In the genomic region with DNA sequence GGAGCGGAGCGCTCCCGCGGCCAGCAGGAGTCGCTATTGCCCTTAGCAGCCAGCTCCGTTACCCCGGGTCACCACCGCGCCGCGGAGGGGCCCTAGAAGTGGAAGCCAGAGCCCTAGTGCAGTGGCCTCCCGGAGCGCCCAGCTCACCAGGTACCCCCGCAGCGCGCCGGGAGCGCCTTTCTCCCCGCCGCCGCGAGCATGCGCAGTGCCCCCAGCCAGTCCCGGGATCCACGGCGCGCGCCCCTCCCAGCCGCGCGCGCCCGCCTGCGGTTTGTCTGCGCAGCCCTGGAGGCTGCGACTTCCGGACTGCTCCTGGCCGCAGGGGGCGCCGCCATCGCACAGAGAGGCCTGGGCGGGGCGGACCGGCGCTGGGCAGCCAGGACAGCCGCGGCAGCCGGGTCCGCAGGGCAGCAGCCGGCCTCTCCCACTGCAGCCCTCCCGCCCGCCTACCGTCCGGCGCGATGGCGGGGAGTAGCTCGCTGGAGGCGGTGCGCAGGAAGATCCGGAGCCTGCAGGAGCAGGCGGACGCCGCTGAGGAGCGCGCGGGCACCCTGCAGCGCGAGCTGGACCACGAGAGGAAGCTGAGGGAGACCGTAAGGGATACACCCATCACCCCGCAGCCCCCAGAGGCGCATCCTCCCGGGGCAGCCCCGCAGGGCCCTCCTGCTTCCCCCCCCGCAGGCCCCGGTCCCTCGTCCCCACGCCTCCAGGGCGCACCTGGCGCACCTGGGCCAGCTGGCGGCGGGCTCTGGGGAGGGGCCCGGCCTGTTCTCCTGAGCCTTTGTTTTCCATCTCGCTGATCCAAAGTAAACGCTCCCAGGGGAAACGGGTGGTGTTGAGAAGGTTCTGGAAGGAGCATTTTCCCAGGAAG, we compare ENCODE assay signal across 1 cellular context.
TF ChIP-seq lines count a peak whose summit lies in the region.

No MANE protein-coding gene starts in this region.

TF ChIP-seq in A549, 52 proteins besides CTCF, POLR2A, EP300 and RAD21 (continued from another document):
- no peak for TF ChIP-seq CEBPB (IDR thresholded peaks at IDR 0.05)
- TF ChIP-seq ZSCAN20 (CRISPR knock-in tag; IDR thresholded peaks at IDR 0.05): no peak
- TF ChIP-seq HOXB5 (CRISPR knock-in tag; IDR thresholded peaks at IDR 0.05): peak; percentile 69; the same call in 1 of the 2 replicates
- no peak for TF ChIP-seq NR3C1 (IDR thresholded peaks at IDR 0.05)
- peak; percentile 86; the same call in 1 of the 2 replicates for TF ChIP-seq EHF (CRISPR knock-in tag; IDR thresholded peaks at IDR 0.05)
- TF ChIP-seq, protein P1, sequence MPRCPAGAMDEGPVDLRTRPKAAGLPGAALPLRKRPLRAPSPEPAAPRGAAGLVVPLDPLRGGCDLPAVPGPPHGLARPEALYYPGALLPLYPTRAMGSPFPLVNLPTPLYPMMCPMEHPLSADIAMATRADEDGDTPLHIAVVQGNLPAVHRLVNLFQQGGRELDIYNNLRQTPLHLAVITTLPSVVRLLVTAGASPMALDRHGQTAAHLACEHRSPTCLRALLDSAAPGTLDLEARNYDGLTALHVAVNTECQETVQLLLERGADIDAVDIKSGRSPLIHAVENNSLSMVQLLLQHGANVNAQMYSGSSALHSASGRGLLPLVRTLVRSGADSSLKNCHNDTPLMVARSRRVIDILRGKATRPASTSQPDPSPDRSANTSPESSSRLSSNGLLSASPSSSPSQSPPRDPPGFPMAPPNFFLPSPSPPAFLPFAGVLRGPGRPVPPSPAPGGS (IDR thresholded peaks at IDR 0.05): peak; percentile 96
- TF ChIP-seq MYC (IDR thresholded peaks at IDR 0.05; ENCODE audit: borderline replicate concordance, low read length): peak; percentile 23
- no peak for TF ChIP-seq KDM1A (IDR thresholded peaks at IDR 0.05; ENCODE audit: low read depth)
- 0 out of 2 replicates have a peak, but pooled peaks have one; percentile 17 for TF ChIP-seq JUNB (IDR thresholded peaks at IDR 0.05)
- TF ChIP-seq SMC3 (IDR thresholded peaks at IDR 0.05): peak; percentile 95
- TF ChIP-seq, protein P2, sequence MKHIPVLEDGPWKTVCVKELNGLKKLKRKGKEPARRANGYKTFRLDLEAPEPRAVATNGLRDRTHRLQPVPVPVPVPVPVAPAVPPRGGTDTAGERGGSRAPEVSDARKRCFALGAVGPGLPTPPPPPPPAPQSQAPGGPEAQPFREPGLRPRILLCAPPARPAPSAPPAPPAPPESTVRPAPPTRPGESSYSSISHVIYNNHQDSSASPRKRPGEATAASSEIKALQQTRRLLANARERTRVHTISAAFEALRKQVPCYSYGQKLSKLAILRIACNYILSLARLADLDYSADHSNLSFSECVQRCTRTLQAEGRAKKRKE (CRISPR knock-in tag; IDR thresholded peaks at IDR 0.05; ENCODE audit: low read depth): no peak
- TF ChIP-seq PHF8 (IDR thresholded peaks at IDR 0.05; ENCODE audit: borderline replicate concordance, low read depth): 0 out of 2 replicates have a peak, but pooled peaks have one; percentile 38
- TF ChIP-seq RCOR1 (IDR thresholded peaks at IDR 0.05; ENCODE audit: low read depth, low read length): 0 out of 2 replicates have a peak, but pooled peaks have one; percentile 23
- TF ChIP-seq GATA3 (IDR thresholded peaks at IDR 0.05; ENCODE audit: borderline replicate concordance): peak; percentile 51
- TF ChIP-seq HES2 (IDR thresholded peaks at IDR 0.05): no peak
- TF ChIP-seq, protein P3, sequence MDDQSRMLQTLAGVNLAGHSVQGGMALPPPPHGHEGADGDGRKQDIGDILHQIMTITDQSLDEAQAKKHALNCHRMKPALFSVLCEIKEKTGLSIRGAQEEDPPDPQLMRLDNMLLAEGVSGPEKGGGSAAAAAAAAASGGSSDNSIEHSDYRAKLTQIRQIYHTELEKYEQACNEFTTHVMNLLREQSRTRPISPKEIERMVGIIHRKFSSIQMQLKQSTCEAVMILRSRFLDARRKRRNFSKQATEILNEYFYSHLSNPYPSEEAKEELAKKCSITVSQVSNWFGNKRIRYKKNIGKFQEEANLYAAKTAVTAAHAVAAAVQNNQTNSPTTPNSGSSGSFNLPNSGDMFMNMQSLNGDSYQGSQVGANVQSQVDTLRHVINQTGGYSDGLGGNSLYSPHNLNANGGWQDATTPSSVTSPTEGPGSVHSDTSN (IDR thresholded peaks at IDR 0.05): peak; percentile 96
- no peak; the same call in 1 of the 2 replicates for TF ChIP-seq HOXB13 (CRISPR knock-in tag; IDR thresholded peaks at IDR 0.05; ENCODE audit: low read depth)
- TF ChIP-seq EHMT2 (IDR thresholded peaks at IDR 0.05; ENCODE audit: low read depth): no peak
- no peak for TF ChIP-seq SREBF2 (IDR thresholded peaks at IDR 0.05)
- TF ChIP-seq REST (IDR thresholded peaks at IDR 0.05): no peak
- TF ChIP-seq HOXA7 (CRISPR knock-in tag; IDR thresholded peaks at IDR 0.05): peak; percentile 35; the same call in 1 of the 2 replicates
- no peak for TF ChIP-seq RNF2 (IDR thresholded peaks at IDR 0.05; ENCODE audit: borderline replicate concordance, low read depth)
- TF ChIP-seq FOXS1 (CRISPR knock-in tag; IDR thresholded peaks at IDR 0.05): peak; percentile 78; the same call in 1 of the 2 replicates
- TF ChIP-seq ZFP36 (IDR thresholded peaks at IDR 0.05; ENCODE audit: borderline replicate concordance, partially characterized antibody): no peak
- no peak for TF ChIP-seq MAFK (IDR thresholded peaks at IDR 0.05; ENCODE audit: partially characterized antibody)
